Comparison of ENCODE assay signal across 1 cellular context in genomic region chr12:67526129-67526528, GRCh38.
TF ChIP-seq lines count a peak whose summit lies in the region.

No MANE protein-coding gene starts in this region.

TF ChIP-seq in WTC11, 78 proteins besides CTCF, POLR2A, EP300 and RAD21 (continued from another document):
- TF ChIP-seq, protein P1, sequence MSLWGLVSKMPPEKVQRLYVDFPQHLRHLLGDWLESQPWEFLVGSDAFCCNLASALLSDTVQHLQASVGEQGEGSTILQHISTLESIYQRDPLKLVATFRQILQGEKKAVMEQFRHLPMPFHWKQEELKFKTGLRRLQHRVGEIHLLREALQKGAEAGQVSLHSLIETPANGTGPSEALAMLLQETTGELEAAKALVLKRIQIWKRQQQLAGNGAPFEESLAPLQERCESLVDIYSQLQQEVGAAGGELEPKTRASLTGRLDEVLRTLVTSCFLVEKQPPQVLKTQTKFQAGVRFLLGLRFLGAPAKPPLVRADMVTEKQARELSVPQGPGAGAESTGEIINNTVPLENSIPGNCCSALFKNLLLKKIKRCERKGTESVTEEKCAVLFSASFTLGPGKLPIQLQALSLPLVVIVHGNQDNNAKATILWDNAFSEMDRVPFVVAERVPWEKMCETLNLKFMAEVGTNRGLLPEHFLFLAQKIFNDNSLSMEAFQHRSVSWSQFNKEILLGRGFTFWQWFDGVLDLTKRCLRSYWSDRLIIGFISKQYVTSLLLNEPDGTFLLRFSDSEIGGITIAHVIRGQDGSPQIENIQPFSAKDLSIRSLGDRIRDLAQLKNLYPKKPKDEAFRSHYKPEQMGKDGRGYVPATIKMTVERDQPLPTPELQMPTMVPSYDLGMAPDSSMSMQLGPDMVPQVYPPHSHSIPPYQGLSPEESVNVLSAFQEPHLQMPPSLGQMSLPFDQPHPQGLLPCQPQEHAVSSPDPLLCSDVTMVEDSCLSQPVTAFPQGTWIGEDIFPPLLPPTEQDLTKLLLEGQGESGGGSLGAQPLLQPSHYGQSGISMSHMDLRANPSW (CRISPR knock-in tag; conservative IDR thresholded peaks at IDR 0.05; ENCODE audit: low read depth) = no peak
- TF ChIP-seq, protein P2, sequence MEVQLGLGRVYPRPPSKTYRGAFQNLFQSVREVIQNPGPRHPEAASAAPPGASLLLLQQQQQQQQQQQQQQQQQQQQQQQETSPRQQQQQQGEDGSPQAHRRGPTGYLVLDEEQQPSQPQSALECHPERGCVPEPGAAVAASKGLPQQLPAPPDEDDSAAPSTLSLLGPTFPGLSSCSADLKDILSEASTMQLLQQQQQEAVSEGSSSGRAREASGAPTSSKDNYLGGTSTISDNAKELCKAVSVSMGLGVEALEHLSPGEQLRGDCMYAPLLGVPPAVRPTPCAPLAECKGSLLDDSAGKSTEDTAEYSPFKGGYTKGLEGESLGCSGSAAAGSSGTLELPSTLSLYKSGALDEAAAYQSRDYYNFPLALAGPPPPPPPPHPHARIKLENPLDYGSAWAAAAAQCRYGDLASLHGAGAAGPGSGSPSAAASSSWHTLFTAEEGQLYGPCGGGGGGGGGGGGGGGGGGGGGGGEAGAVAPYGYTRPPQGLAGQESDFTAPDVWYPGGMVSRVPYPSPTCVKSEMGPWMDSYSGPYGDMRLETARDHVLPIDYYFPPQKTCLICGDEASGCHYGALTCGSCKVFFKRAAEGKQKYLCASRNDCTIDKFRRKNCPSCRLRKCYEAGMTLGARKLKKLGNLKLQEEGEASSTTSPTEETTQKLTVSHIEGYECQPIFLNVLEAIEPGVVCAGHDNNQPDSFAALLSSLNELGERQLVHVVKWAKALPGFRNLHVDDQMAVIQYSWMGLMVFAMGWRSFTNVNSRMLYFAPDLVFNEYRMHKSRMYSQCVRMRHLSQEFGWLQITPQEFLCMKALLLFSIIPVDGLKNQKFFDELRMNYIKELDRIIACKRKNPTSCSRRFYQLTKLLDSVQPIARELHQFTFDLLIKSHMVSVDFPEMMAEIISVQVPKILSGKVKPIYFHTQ (CRISPR knock-in tag; IDR thresholded peaks at IDR 0.05) = no peak
- TF ChIP-seq, protein P3, sequence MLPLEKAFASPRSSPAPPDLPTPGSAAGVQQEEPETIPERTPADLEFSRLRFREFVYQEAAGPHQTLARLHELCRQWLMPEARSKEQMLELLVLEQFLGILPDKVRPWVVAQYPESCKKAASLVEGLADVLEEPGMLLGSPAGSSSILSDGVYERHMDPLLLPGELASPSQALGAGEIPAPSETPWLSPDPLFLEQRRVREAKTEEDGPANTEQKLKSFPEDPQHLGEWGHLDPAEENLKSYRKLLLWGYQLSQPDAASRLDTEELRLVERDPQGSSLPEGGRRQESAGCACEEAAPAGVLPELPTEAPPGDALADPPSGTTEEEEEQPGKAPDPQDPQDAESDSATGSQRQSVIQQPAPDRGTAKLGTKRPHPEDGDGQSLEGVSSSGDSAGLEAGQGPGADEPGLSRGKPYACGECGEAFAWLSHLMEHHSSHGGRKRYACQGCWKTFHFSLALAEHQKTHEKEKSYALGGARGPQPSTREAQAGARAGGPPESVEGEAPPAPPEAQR (CRISPR knock-in tag; IDR thresholded peaks at IDR 0.05) = no peak
- TF ChIP-seq, protein P4, sequence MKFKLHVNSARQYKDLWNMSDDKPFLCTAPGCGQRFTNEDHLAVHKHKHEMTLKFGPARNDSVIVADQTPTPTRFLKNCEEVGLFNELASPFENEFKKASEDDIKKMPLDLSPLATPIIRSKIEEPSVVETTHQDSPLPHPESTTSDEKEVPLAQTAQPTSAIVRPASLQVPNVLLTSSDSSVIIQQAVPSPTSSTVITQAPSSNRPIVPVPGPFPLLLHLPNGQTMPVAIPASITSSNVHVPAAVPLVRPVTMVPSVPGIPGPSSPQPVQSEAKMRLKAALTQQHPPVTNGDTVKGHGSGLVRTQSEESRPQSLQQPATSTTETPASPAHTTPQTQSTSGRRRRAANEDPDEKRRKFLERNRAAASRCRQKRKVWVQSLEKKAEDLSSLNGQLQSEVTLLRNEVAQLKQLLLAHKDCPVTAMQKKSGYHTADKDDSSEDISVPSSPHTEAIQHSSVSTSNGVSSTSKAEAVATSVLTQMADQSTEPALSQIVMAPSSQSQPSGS (CRISPR knock-in tag; IDR thresholded peaks at IDR 0.05; ENCODE audit: borderline replicate concordance, low read depth) = no peak
- TF ChIP-seq SMAD4 (CRISPR knock-in tag; IDR thresholded peaks at IDR 0.05) (no peak), SOX15 (CRISPR knock-in tag; IDR thresholded peaks at IDR 0.05) (no peak), ZNF121 (CRISPR knock-in tag; IDR thresholded peaks at IDR 0.05) (no peak), SMAD3 (CRISPR knock-in tag; IDR thresholded peaks at IDR 0.05; ENCODE audit: borderline replicate concordance) (no peak), ZNF232 (CRISPR knock-in tag; IDR thresholded peaks at IDR 0.05) (no peak)
